1 cellular context compared by ENCODE assay signal in the genomic region with DNA sequence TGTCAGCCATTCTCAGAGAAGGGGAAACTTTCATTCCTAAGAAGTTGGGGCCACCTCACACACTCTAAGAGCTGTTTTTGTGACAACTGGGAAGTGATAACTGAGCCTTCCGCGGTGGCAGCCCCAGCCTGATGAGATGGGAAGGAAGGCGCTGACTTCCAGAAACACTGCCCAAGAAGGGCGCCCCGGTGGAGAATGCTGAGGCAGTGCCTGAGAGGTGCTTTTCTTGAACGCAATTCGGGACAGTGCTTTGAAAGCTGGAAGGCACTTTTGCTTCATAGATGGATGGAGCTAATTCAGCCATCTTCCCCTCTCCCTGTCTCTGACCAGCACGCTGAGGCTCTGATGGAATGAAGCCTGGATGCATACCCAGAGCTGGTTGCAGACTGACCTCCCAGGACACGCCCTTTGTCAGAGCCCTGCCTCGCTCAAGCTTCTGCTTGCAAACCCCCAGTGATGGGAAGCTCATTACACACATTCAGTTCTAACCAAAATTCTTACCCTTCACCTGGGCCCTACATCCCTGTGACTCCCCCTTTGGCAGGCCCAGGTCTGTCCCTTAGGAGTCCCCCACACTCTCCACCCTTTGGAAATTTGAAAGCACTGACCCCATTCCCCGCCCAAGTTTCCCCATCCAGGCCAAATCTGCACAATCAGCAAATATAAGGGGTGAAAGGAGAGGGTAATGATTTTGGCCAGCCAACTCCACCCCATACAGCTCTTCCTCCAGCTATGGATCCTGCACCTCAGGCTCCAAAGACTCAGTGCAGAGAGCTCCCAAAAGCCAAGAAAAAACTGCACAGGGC.
A peak's percentile ranks its signal among the peaks of the same experiment; 100 is the strongest.
TF ChIP-seq lines count a peak whose summit lies in the region.

No MANE protein-coding gene starts in this region.

TF ChIP-seq in K562, 482 proteins besides CTCF, POLR2A, EP300 and RAD21:
- TF ChIP-seq, protein P1, sequence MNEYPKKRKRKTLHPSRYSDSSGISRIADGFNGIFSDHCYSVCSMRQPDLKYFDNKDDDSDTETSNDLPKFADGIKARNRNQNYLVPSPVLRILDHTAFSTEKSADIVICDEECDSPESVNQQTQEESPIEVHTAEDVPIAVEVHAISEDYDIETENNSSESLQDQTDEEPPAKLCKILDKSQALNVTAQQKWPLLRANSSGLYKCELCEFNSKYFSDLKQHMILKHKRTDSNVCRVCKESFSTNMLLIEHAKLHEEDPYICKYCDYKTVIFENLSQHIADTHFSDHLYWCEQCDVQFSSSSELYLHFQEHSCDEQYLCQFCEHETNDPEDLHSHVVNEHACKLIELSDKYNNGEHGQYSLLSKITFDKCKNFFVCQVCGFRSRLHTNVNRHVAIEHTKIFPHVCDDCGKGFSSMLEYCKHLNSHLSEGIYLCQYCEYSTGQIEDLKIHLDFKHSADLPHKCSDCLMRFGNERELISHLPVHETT (CRISPR knock-in tag; conservative IDR thresholded peaks at IDR 0.05 in 1 of 2, IDR thresholded peaks at IDR 0.05 in 1 of 2), result no peak
- TF ChIP-seq PHF8 (IDR thresholded peaks at IDR 0.05; ENCODE audit: borderline replicate concordance, low read length) (no peak), GATA2 (CRISPR knock-in tag; IDR thresholded peaks at IDR 0.05) (no peak), SRSF1 (IDR thresholded peaks at IDR 0.05; ENCODE audit: low read depth, low read length) (no peak), ZNF316 (IDR thresholded peaks at IDR 0.05) (peak; percentile 95), RAD51 (IDR thresholded peaks at IDR 0.05; ENCODE audit: borderline replicate concordance, low read depth) (no peak), HDAC2 (IDR thresholded peaks at IDR 0.05) (no peak), MAFF (IDR thresholded peaks at IDR 0.05; ENCODE audit: low read length) (peak; percentile 95), MAFG (tag; conservative IDR thresholded peaks at IDR 0.05) (peak; percentile 94), BACH1 (tag; IDR thresholded peaks at IDR 0.05) (no peak), MAFK (IDR thresholded peaks at IDR 0.05; ENCODE audit: low read length) (peak; percentile 96), NFIX (CRISPR knock-in tag; IDR thresholded peaks at IDR 0.05; ENCODE audit: low read depth) (no peak), C11orf30 (IDR thresholded peaks at IDR 0.05; ENCODE audit: low read depth) (peak; percentile 95)
- TF ChIP-seq, protein P2, sequence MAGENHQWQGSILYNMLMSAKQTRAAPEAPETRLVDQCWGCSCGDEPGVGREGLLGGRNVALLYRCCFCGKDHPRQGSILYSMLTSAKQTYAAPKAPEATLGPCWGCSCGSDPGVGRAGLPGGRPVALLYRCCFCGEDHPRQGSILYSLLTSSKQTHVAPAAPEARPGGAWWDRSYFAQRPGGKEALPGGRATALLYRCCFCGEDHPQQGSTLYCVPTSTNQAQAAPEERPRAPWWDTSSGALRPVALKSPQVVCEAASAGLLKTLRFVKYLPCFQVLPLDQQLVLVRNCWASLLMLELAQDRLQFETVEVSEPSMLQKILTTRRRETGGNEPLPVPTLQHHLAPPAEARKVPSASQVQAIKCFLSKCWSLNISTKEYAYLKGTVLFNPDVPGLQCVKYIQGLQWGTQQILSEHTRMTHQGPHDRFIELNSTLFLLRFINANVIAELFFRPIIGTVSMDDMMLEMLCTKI (IDR thresholded peaks at IDR 0.05; ENCODE audit: partially characterized antibody), result no peak
- TF ChIP-seq, protein P3, sequence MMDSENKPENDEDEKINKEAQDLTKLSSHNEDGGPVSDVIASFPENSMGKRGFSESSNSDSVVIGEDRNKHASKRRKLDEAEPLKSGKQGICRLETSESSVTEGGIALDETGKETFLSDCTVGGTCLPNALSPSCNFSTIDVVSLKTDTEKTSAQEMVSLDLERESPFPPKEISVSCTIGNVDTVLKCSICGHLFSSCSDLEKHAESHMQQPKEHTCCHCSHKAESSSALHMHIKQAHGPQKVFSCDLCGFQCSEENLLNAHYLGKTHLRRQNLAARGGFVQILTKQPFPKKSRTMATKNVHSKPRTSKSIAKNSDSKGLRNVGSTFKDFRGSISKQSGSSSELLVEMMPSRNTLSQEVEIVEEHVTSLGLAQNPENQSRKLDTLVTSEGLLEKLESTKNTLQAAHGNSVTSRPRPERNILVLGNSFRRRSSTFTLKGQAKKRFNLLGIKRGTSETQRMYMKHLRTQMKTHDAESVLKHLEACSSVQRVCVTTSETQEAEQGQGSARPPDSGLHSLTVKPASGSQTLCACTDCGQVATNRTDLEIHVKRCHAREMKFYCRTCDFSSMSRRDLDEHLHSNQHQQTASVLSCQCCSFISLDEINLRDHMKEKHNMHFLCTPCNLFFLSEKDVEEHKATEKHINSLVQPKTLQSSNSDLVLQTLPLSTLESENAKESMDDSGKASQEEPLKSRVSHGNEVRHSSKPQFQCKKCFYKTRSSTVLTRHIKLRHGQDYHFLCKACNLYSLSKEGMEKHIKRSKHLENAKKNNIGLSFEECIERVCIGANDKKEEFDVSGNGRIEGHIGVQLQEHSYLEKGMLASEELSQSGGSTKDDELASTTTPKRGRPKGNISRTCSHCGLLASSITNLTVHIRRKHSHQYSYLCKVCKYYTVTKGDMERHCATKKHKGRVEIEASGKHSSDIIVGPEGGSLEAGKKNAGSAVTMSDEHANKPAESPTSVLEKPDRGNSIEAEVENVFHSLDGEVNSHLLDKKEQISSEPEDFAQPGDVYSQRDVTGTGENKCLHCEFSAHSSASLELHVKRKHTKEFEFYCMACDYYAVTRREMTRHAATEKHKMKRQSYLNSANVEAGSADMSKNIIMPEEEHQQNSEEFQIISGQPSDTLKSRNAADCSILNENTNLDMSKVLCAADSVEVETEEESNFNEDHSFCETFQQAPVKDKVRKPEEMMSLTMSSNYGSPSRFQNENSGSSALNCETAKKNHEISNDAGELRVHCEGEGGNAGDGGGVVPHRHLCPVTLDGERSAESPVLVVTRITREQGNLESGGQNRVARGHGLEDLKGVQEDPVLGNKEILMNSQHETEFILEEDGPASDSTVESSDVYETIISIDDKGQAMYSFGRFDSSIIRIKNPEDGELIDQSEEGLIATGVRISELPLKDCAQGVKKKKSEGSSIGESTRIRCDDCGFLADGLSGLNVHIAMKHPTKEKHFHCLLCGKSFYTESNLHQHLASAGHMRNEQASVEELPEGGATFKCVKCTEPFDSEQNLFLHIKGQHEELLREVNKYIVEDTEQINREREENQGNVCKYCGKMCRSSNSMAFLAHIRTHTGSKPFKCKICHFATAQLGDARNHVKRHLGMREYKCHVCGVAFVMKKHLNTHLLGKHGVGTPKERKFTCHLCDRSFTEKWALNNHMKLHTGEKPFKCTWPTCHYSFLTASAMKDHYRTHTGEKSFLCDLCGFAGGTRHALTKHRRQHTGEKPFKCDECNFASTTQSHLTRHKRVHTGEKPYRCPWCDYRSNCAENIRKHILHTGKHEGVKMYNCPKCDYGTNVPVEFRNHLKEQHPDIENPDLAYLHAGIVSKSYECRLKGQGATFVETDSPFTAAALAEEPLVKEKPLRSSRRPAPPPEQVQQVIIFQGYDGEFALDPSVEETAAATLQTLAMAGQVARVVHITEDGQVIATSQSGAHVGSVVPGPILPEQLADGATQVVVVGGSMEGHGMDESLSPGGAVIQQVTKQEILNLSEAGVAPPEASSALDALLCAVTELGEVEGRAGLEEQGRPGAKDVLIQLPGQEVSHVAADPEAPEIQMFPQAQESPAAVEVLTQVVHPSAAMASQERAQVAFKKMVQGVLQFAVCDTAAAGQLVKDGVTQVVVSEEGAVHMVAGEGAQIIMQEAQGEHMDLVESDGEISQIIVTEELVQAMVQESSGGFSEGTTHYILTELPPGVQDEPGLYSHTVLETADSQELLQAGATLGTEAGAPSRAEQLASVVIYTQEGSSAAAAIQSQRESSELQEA (IDR thresholded peaks at IDR 0.05; ENCODE audit: low read depth), result no peak
